1 cellular context compared by ENCODE assay signal in the genomic region with DNA sequence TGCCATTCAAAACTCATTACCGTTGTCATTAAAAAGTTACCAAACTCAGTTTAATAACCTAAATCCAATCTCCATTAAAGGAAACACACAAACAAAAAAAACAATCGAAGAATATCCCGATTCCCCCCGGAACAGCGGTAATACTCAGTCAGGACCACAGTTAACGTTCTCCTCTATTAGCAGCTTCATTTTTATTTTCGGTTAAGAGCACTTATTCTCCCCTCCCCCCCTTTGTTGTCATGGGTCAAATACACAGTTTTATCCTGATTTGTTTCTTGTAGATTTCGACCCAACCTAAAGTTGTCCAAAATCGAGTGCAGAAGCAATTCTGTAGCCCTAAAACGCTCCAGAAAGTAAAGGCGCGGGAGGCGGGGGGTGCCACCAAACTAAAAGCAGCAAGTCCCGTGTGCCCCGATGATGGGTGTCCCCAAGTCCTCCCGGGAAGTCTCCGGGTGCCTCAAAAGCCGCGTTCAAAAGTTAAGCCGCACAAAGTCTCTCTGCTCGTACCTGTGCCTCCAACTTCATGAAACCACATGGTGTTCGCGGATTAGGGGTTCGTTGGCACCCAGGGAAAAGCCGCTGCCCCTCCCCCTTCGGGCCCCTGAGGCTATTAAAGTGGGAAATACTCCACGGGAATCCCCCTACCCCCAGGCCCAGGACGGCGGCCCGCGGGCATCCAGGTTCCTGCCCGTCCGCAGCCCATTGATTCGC.
TF ChIP-seq lines count a peak whose summit lies in the region.

No MANE protein-coding gene starts in this region.

TF ChIP-seq in A549, 52 proteins besides CTCF, POLR2A, EP300 and RAD21 (continued from another document):
- TF ChIP-seq, protein P1, sequence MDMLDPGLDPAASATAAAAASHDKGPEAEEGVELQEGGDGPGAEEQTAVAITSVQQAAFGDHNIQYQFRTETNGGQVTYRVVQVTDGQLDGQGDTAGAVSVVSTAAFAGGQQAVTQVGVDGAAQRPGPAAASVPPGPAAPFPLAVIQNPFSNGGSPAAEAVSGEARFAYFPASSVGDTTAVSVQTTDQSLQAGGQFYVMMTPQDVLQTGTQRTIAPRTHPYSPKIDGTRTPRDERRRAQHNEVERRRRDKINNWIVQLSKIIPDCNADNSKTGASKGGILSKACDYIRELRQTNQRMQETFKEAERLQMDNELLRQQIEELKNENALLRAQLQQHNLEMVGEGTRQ (IDR thresholded peaks at IDR 0.05), result no peak
- TF ChIP-seq, protein P2, sequence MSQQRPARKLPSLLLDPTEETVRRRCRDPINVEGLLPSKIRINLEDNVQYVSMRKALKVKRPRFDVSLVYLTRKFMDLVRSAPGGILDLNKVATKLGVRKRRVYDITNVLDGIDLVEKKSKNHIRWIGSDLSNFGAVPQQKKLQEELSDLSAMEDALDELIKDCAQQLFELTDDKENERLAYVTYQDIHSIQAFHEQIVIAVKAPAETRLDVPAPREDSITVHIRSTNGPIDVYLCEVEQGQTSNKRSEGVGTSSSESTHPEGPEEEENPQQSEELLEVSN (IDR thresholded peaks at IDR 0.05; ENCODE audit: borderline replicate concordance, low read depth), result no peak
- TF ChIP-seq, protein P3, sequence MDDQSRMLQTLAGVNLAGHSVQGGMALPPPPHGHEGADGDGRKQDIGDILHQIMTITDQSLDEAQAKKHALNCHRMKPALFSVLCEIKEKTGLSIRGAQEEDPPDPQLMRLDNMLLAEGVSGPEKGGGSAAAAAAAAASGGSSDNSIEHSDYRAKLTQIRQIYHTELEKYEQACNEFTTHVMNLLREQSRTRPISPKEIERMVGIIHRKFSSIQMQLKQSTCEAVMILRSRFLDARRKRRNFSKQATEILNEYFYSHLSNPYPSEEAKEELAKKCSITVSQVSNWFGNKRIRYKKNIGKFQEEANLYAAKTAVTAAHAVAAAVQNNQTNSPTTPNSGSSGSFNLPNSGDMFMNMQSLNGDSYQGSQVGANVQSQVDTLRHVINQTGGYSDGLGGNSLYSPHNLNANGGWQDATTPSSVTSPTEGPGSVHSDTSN (IDR thresholded peaks at IDR 0.05), result no peak
- TF ChIP-seq FOSL2 (IDR thresholded peaks at IDR 0.05) (no peak), FOSL2 (CRISPR knock-in tag; IDR thresholded peaks at IDR 0.05) (no peak), EHMT2 (IDR thresholded peaks at IDR 0.05; ENCODE audit: low read depth) (no peak), FOXS1 (CRISPR knock-in tag; IDR thresholded peaks at IDR 0.05) (no peak), ESRRA (IDR thresholded peaks at IDR 0.05; ENCODE audit: borderline replicate concordance, low read length) (no peak), BHLHE40 (IDR thresholded peaks at IDR 0.05; ENCODE audit: low read depth, low read length) (no peak)
